In the genomic region with DNA sequence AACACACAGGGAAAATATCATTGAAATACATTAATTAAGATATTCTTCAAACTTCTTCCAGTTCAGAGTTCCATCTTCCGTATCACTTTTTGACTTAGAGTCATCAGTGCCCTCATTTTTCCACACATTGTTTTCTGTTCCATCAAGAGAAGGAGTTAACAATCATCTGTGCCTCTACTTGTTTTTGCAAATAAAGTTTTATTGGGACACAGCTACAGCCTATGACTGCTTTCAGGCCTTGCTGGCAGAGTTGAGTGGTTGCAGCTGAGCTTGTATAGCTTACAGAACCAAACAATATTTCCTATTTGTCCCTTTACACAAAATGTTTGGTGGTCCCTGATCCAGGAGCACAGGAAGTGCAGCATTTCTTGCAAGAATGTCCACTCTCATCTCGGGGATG, we compare ENCODE assay signal across 28 cellular contexts.
"Had no signal": no experiment of that assay in that cellular context is flagged by ENCODE, and none has a peak within 500 bp of the region (broad histone marks: within the 10 kb centered on the region; RNA-seq: fewer than 3 reads in every experiment).

No MANE protein-coding gene starts in this region.

- DNase-seq: stimulated activated CD4-positive, alpha-beta T cell treated with anti-CD3 and anti-CD28 coated beads, Interleukin-2, amount 100 ng/mL, for 48 hours; stimulated activated CD4-positive, alpha-beta T cell treated with anti-CD3 and anti-CD28 coated beads, Interleukin-4, amount 100 ng/mL, for 1 hour; stimulated activated CD4-positive, alpha-beta T cell treated with anti-CD3 and anti-CD28 coated beads, Interleukin-4, amount 100 ng/mL, for 24 hours; stimulated activated CD4-positive, alpha-beta T cell treated with anti-CD3 and anti-CD28 coated beads, Interleukin-4, amount 100 ng/mL, for 4 hours; stimulated activated CD8-positive, alpha-beta memory T cell treated with anti-CD3 and anti-CD28 coated beads, Interleukin-4, amount 100 ng/mL, for 48 hours; stimulated activated naive B cell treated with anti-CD40 and anti-IgM and Interleukin-4, amounts not matched to agents 10 μg/mL and 1 μg/mL and 100 μg/mL, for 72 hours; stimulated activated naive CD4-positive, alpha-beta T cell; stimulated activated naive CD4-positive, alpha-beta T cell treated with Interleukin-2 at 50 U/mL for 16 hours; stimulated activated naive CD8-positive, alpha-beta T cell treated with anti-CD3 and anti-CD28 coated beads, Interleukin-15, amount 100 ng/mL, for 72 hours; stimulated activated naive CD8-positive, alpha-beta T cell treated with anti-CD3 and anti-CD28 coated beads, Interleukin-15, Interleukin-2, amounts not matched to agents 100 U/mL and 50 U/mL, for 24 hours; stomach; substantia nigra; testis; thyroid gland; tibial artery; transverse colon; trophoblast cell; upper lobe of left lung; upper lobe of right lung; uterus had no signal

- H3K9me3 Mint-ChIP-seq: stimulated activated effector memory CD8-positive, alpha-beta T cell treated with anti-CD3 and anti-CD28 coated beads, Interleukin-12 subunit alpha, Interleukin-12 subunit beta, amount 100 ng/mL, for 72 hours; stimulated activated naive CD8-positive, alpha-beta T cell treated with anti-CD3 and anti-CD28 coated beads, Interleukin-15, amount 100 ng/mL, for 72 hours; stimulated activated naive CD8-positive, alpha-beta T cell treated with anti-CD3 and anti-CD28 coated beads, Interleukin-15, Interleukin-2, amounts not matched to agents 100 ng/mL and 50 ng/mL, for 24 hours; type B pancreatic cell had no signal

- H3K4me3 Mint-ChIP-seq: stimulated activated effector memory CD8-positive, alpha-beta T cell treated with anti-CD3 and anti-CD28 coated beads, Interleukin-12 subunit alpha, Interleukin-12 subunit beta, amount 100 ng/mL, for 72 hours; stimulated activated memory B cell treated with anti-CD40 and anti-IgM and Interleukin-4, amounts not matched to agents 10 μg/mL and 1 μg/mL and 100 μg/mL, for 72 hours; stimulated activated naive B cell treated with anti-CD40 and anti-IgM and Interleukin-4, amounts not matched to agents 10 μg/mL and 1 μg/mL and 100 μg/mL, for 72 hours; stimulated activated naive CD8-positive, alpha-beta T cell treated with anti-CD3 and anti-CD28 coated beads, Interleukin-15, amount 100 ng/mL, for 72 hours; stimulated activated naive CD8-positive, alpha-beta T cell treated with anti-CD3 and anti-CD28 coated beads, Interleukin-15, Interleukin-2, amounts not matched to agents 100 ng/mL and 50 ng/mL, for 24 hours; type B pancreatic cell had no signal

- H3K4me1 Mint-ChIP-seq: stimulated activated effector memory CD8-positive, alpha-beta T cell treated with anti-CD3 and anti-CD28 coated beads, Interleukin-12 subunit alpha, Interleukin-12 subunit beta, amount 100 ng/mL, for 72 hours; stimulated activated memory B cell treated with anti-CD40 and anti-IgM and Interleukin-4, amounts not matched to agents 10 μg/mL and 1 μg/mL and 100 μg/mL, for 72 hours; stimulated activated naive B cell treated with anti-CD40 and anti-IgM and Interleukin-4, amounts not matched to agents 10 μg/mL and 1 μg/mL and 100 μg/mL, for 72 hours; stimulated activated naive CD8-positive, alpha-beta T cell treated with anti-CD3 and anti-CD28 coated beads, Interleukin-15, amount 100 ng/mL, for 72 hours had no signal

- H3K36me3 Mint-ChIP-seq: stimulated activated effector memory CD8-positive, alpha-beta T cell treated with anti-CD3 and anti-CD28 coated beads, Interleukin-12 subunit alpha, Interleukin-12 subunit beta, amount 100 ng/mL, for 72 hours; stimulated activated memory B cell treated with anti-CD40 and anti-IgM and Interleukin-4, amounts not matched to agents 10 μg/mL and 1 μg/mL and 100 μg/mL, for 72 hours; stimulated activated naive B cell treated with anti-CD40 and anti-IgM and Interleukin-4, amounts not matched to agents 10 μg/mL and 1 μg/mL and 100 μg/mL, for 72 hours had no signal

- H3K27me3 Mint-ChIP-seq: stimulated activated memory B cell treated with anti-CD40 and anti-IgM and Interleukin-4, amounts not matched to agents 10 μg/mL and 1 μg/mL and 100 μg/mL, for 72 hours; stimulated activated naive CD8-positive, alpha-beta T cell treated with anti-CD3 and anti-CD28 coated beads, Interleukin-15, amount 100 ng/mL, for 72 hours; stimulated activated naive CD8-positive, alpha-beta T cell treated with anti-CD3 and anti-CD28 coated beads, Interleukin-15, Interleukin-2, amounts not matched to agents 100 ng/mL and 50 ng/mL, for 24 hours; type B pancreatic cell had no signal

- H3K9me3 ChIP-seq: stomach, suprapubic skin, testis, thoracic aorta, thyroid gland, tibial artery, tibial nerve, transverse colon, upper lobe of left lung, upper lobe of right lung, uterus, vagina had no signal

- H3K27ac Mint-ChIP-seq: stimulated activated effector memory CD8-positive, alpha-beta T cell treated with anti-CD3 and anti-CD28 coated beads, Interleukin-12 subunit alpha, Interleukin-12 subunit beta, amount 100 ng/mL, for 72 hours; stimulated activated memory B cell treated with anti-CD40 and anti-IgM and Interleukin-4, amounts not matched to agents 10 μg/mL and 1 μg/mL and 100 μg/mL, for 72 hours; stimulated activated naive B cell treated with anti-CD40 and anti-IgM and Interleukin-4, amounts not matched to agents 10 μg/mL and 1 μg/mL and 100 μg/mL, for 72 hours; stimulated activated naive CD8-positive, alpha-beta T cell treated with anti-CD3 and anti-CD28 coated beads, Interleukin-15, amount 100 ng/mL, for 72 hours; stimulated activated naive CD8-positive, alpha-beta T cell treated with anti-CD3 and anti-CD28 coated beads, Interleukin-15, Interleukin-2, amounts not matched to agents 100 ng/mL and 50 ng/mL, for 24 hours; type B pancreatic cell had no signal

- H3K36me3 ChIP-seq: suprapubic skin, thyroid gland, transverse colon, upper lobe of left lung, upper lobe of right lung, uterus, vagina had no signal

- H3K27me3 ChIP-seq: stomach, suprapubic skin, testis, thyroid gland, tibial artery, tibial nerve, transverse colon, upper lobe of left lung, upper lobe of right lung, uterus, vagina had no signal

- H3K4me3 ChIP-seq: stomach, suprapubic skin, testis, thoracic aorta, thyroid gland, tibial artery, tibial nerve, transverse colon, upper lobe of left lung, upper lobe of right lung, uterus, vagina had no signal

- ATAC-seq: stimulated activated effector memory CD8-positive, alpha-beta T cell treated with anti-CD3 and anti-CD28 coated beads, Interleukin-12 subunit alpha, Interleukin-12 subunit beta, amount 100 ng/mL, for 72 hours; stimulated activated memory B cell treated with anti-CD40 and anti-IgM and Interleukin-4, amounts not matched to agents 10 μg/mL and 1 μg/mL and 100 μg/mL, for 72 hours; stimulated activated naive B cell treated with anti-CD40 and anti-IgM and Interleukin-4, amounts not matched to agents 10 μg/mL and 1 μg/mL and 100 μg/mL, for 72 hours; stimulated activated naive CD8-positive, alpha-beta T cell treated with anti-CD3 and anti-CD28 coated beads, Interleukin-15, amount 100 ng/mL, for 72 hours; stimulated activated naive CD8-positive, alpha-beta T cell treated with anti-CD3 and anti-CD28 coated beads, Interleukin-15, Interleukin-2, amounts not matched to agents 100 U/mL and 50 U/mL, for 24 hours; upper lobe of right lung had no signal

- H3K27ac ChIP-seq: stomach, suprapubic skin, testis, thoracic aorta, thyroid gland, tibial artery, tibial nerve, transverse colon, upper lobe of left lung, upper lobe of right lung, uterus, vagina had no signal

- H3K4me1 ChIP-seq: stomach, suprapubic skin, testis, thyroid gland, tibial artery, tibial nerve, transverse colon, upper lobe of left lung, upper lobe of right lung, uterus, vagina had no signal
